8 cellular contexts compared by ENCODE assay signal in genomic region chr7:2844153-2845077, GRCh38. TPM values are rescaled to one million over a fixed set of nuclear protein-coding genes. Genes with fewer than 3 reads are reported as not detected.
DNase-seq lines count a peak whose midpoint lies in the region; ATAC-seq and TF ChIP-seq lines count a peak whose summit lies in the region.

GNA12 (minus strand) TSS chr7:2844308; CDS start chr7:2844161, 147 bp downstream.

- peaks cover 6% of the 10 kb centered on the region for H3K4me1 ChIP-seq in ovary (ENCODE audit: insufficient read depth)
- peaks cover 8 to 13% of the 10 kb centered on the region in 2 donors for H3K4me1 ChIP-seq in thyroid gland

- peaks cover 41% of the 10 kb centered on the region for H3K4me1 Mint-ChIP-seq in activated naive CD8-positive, alpha-beta T cell (ENCODE audit: low read depth)
- peaks cover 18% of the 10 kb centered on the region for H3K4me1 Mint-ChIP-seq in glutamatergic neuron (ENCODE audit: low read depth, unreplicated experiment)

- peak within 1 kb of the TSS; percentile 60 for H3K4me3 ChIP-seq in ovary
- peak within 1 kb of the TSS in 2 of 3 donors; percentile 29 to 85 for H3K4me3 ChIP-seq in thyroid gland (replicated peaks in 1 of 3)

- POLR2A ChIA-PET in GM10248 (lab: Yijun Ruan, JAX): interaction anchor here (0.6 kb wide), 3 partner anchors 9 to 184 kb away, joined by 3 to 8 read pairs (median 3); no protein-coding TSS in a partner anchor

- H3K36me3 ChIP-seq in ovary (no peaks in the 10 kb centered on the region), thyroid gland (no peaks in the 10 kb centered on the region)

- peak within 1 kb of the TSS; percentile 50 for H3K27ac Mint-ChIP-seq in activated naive CD8-positive, alpha-beta T cell
- peak within 1 kb of the TSS; percentile 75 for H3K27ac Mint-ChIP-seq in glutamatergic neuron (ENCODE audit: unreplicated experiment)

- H3K9me3 Mint-ChIP-seq in activated naive CD8-positive, alpha-beta T cell (ENCODE audit: low read depth): no peaks in the 10 kb centered on the region
- H3K9me3 Mint-ChIP-seq in glutamatergic neuron (ENCODE audit: unreplicated experiment): peaks cover 6% of the 10 kb centered on the region

- 1 to 2% (median 2%) methylated on average over 49 to 80 of the region's 80 CpGs for WGBS in ovary, 3 donors
- WGBS in thyroid gland, 2 donors: 3% methylated on average over 33 to 60 of the region's 80 CpGs

- H3K4me3 Mint-ChIP-seq in activated naive CD8-positive, alpha-beta T cell: peak within 1 kb of the TSS; percentile 86
- peak within 1 kb of the TSS; percentile 86 for H3K4me3 Mint-ChIP-seq in glutamatergic neuron (ENCODE audit: unreplicated experiment)

- ATAC-seq in HG02623 (IDR thresholded peaks at IDR 0.05; ENCODE audit: unreplicated experiment): peak; percentile 91

- no peak for TF ChIP-seq EP300 in ovary (IDR thresholded peaks at IDR 0.05)

- TF ChIP-seq POLR2A in ovary (IDR thresholded peaks at IDR 0.05): no peak
- peak in 1 of 2 donors; percentile 83 for TF ChIP-seq POLR2A in thyroid gland (IDR thresholded peaks at IDR 0.05)

- DNase-seq in GM10248 (ENCODE audit: extremely low spot score) (peak; percentile 99), NCI-H1105 (lab: John Stamatoyannopoulos, UW) (peak; percentile 98), SKM-1 treated with dmso at 0.1 percent for 144 hours (lab: John Stamatoyannopoulos, UW; ENCODE audit: unreplicated experiment) (peak; percentile 95), glutamatergic neuron (peak; percentile 98), ovary (peak; percentile 98 to 99 (median 99)), thyroid gland (peak; percentile 100)

- no peaks in the 10 kb centered on the region for H3K27me3 Mint-ChIP-seq in activated naive CD8-positive, alpha-beta T cell
- H3K27me3 Mint-ChIP-seq in glutamatergic neuron (ENCODE audit: unreplicated experiment): peaks cover 7% of the 10 kb centered on the region

- H3K27me3 ChIP-seq in ovary: no peaks in the 10 kb centered on the region
- H3K27me3 ChIP-seq in thyroid gland: no peaks in the 10 kb centered on the region

- no peaks in the 10 kb centered on the region for H3K9me3 ChIP-seq in ovary
- H3K9me3 ChIP-seq in thyroid gland: no peaks in the 10 kb centered on the region

- CTCF ChIA-PET in GM10248 (lab: Yijun Ruan, JAX): interaction anchor here (1.3 kb wide), 3 partner anchors 20 to 46 kb away, joined by 3 to 8 read pairs (median 5); no protein-coding TSS in a partner anchor

- TF ChIP-seq CTCF in GM10248 (IDR thresholded peaks at IDR 0.05; ENCODE audit: control extremely low read depth, extremely low read depth, low read depth, missing control alignments) (no peak), glutamatergic neuron (IDR thresholded peaks at IDR 0.05; ENCODE audit: partially characterized antibody, unreplicated experiment) (no peak), ovary (IDR thresholded peaks at IDR 0.05) (no peak), thyroid gland (IDR thresholded peaks at IDR 0.05) (no peak)

- H3K36me3 Mint-ChIP-seq in activated naive CD8-positive, alpha-beta T cell: peaks cover 4% of the 10 kb centered on the region
- peaks cover 8% of the 10 kb centered on the region for H3K36me3 Mint-ChIP-seq in glutamatergic neuron (ENCODE audit: unreplicated experiment)

- intact Hi-C loops in ovary (cut with DNase I): loop anchor here in 2 of 4 donors (5.0 to 10.0 kb wide), 2 partner anchors 82 to 90 kb away; no protein-coding TSS in a partner anchor
- intact Hi-C loops in thyroid gland (cut with DNase I): loop anchor here (10.0 kb wide), 1 partner anchor 290 kb away; the partner anchor contains the start of genes BRAT1 and IQCE

- H3K27ac ChIP-seq in ovary (peak within 1 kb of the TSS; percentile 9 to 43), thyroid gland (peak within 1 kb of the TSS in 1 of 3 donors; percentile 36)

RNA-seq across cellular contexts. Expression of gene GNA12, which starts in this region (rescaled TPM):
- total RNA-seq in glutamatergic neuron (ENCODE audit: unreplicated experiment): 66.2 TPM
- total RNA-seq in ovary: 10 to 100 TPM; 13.4 to 94.4 (median 70.1) TPM
- 10 to 100 TPM; 40.9 to 43.8 TPM for polyA plus RNA-seq in ovary
- 10 to 100 TPM; 17.9 to 33.3 (median 21.7) TPM for total RNA-seq in thyroid gland
